Comparison of ENCODE assay signal across 5 cellular contexts in the genomic region with DNA sequence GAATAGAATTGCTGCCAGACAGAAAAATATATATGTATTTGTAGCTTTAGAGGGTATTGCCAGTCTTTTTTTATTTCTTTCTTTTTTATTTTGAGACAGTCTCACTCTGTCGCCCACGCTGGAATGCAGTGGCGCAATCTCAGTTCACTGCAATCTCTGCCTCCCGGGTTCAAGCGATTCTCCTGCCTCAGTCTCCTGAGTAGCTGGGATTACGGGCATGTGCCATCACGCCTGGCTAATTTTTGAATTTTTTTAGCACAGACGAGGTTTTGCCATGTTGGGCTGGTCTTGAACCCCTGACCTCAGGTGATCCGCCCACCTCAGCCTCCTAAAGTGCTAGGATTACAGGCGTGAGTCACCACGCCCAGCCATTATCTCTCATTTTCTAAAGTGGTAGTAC. TPM values are rescaled to one million over a fixed set of nuclear protein-coding genes. Genes with fewer than 3 reads are reported as not detected.
"Had no signal": no experiment of that assay in that cellular context is flagged by ENCODE, and none has a peak within 500 bp of the region (broad histone marks: within the 10 kb centered on the region; RNA-seq: fewer than 3 reads in every experiment).

No MANE protein-coding gene starts in this region.

RNA-seq across cellular contexts. Expression of a gene that starts 35.3 kb away (rescaled TPM):
- total RNA-seq: activated naive CD4-positive, alpha-beta T cell treated with anti-CD3 and anti-CD28 coated beads for 36 hours; activated naive CD4-positive, alpha-beta T cell treated with anti-CD3 and anti-CD28 coated beads, Interleukin-2, amount 50 U/mL, for 72 hours; activated naive CD8-positive, alpha-beta T cell treated with anti-CD3 and anti-CD28 coated beads, Interleukin-2, amount 10 ng/mL, durations not matched to agents 7 days and 5 days; activated T-helper 17 cell treated with anti-CD3 and anti-CD28 coated beads, Interleukin-2, amount 50 U/mL, for 72 hours had no signal

RNA-seq across cellular contexts. Expression of a gene that starts 52.8 kb away (rescaled TPM):
- total RNA-seq: ascending aorta had no signal
